In the genomic region with DNA sequence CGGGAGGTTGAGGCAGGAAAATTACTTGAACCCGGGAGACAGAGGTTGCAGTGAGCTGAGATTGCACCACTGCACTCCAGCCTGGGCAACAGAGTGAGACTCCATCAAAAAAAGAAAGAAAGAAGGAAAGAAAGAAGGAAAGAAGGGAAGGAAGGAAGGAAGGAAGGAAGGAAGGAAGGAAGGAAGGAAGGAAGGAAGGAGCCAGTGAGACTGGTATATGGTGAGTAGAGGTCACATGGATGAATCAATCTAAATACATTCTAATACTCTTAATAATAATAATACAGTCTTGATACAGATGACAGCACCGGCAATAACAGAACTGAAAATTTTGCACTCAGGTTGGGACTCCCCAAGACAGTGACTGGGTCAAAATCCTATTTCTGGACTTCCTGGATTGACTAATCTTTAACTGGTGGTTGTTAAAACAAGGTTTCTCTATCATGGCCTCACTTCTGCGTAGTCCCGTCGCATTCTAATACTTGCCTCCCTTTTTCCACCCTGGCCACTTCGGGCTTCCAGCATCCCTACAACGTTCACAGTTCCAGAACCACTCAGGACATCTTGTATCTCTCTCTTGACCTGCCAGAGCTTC, we compare ENCODE assay signal across 1 cellular context.
TF ChIP-seq lines count a peak whose summit lies in the region.

No MANE protein-coding gene starts in this region.

TF ChIP-seq in K562, 482 proteins besides CTCF, POLR2A, EP300 and RAD21 (continued from another document):
- TF ChIP-seq ELF2 (CRISPR knock-in tag; IDR thresholded peaks at IDR 0.05) (no peak), KDM5B (IDR thresholded peaks at IDR 0.05; ENCODE audit: insufficient replicate concordance, low read depth, low read length) (no peak), LCOR (CRISPR knock-in tag; IDR thresholded peaks at IDR 0.05) (no peak)
